Comparison of ENCODE assay signal across 9 cellular contexts in genomic region chr2:20430461-20431302, GRCh38. TPM values are rescaled to one million over a fixed set of nuclear protein-coding genes. Genes with fewer than 3 reads are reported as not detected.
DNase-seq lines count a peak whose midpoint lies in the region; ATAC-seq and TF ChIP-seq lines count a peak whose summit lies in the region.
"Had no signal": no experiment of that assay in that cellular context is flagged by ENCODE, and none has a peak within 500 bp of the region (broad histone marks: within the 10 kb centered on the region; RNA-seq: fewer than 3 reads in every experiment).

No MANE protein-coding gene starts in this region.

- H3K4me3 ChIP-seq in gastrocnemius medialis = no peak overlapping the region

- no peak for TF ChIP-seq CTCF in gastrocnemius medialis (IDR thresholded peaks at IDR 0.05 in 4 of 5, conservative IDR thresholded peaks at IDR 0.05 in 1 of 5)

- H3K27me3 ChIP-seq in gastrocnemius medialis = no peaks in the 10 kb centered on the region

- intact Hi-C loops in activated CD4-positive, alpha-beta T cell treated with anti-CD3 and anti-CD28 coated beads for 36 hours (cut with DNase I, micrococcal nuclease) = loop anchor here (1.0 kb wide), 1 partner anchor 65 kb away; no protein-coding TSS in a partner anchor
- intact Hi-C loops in gastrocnemius medialis (cut with DNase I; ENCODE audit: low total_unique reads) = loop anchor here (5.0 kb wide), 1 partner anchor 33 kb away; no protein-coding TSS in a partner anchor

- no peaks in the 10 kb centered on the region for H3K36me3 ChIP-seq in gastrocnemius medialis

- H3K4me1 Mint-ChIP-seq in activated CD4-positive, alpha-beta T cell treated with anti-CD3 and anti-CD28 coated beads for 36 hours = peaks cover 11% of the 10 kb centered on the region
- peaks cover 8% of the 10 kb centered on the region for H3K4me1 Mint-ChIP-seq in activated CD4-positive, alpha-beta T cell treated with anti-CD3 and anti-CD28 coated beads, Interleukin-2, amount 10 ng/mL, durations not matched to agents 7 days and 5 days
- H3K4me1 Mint-ChIP-seq in activated naive CD8-positive, alpha-beta T cell treated with anti-CD3 and anti-CD28 coated beads for 36 hours = peaks cover 12% of the 10 kb centered on the region

- peak overlapping the region; percentile 55 to 71 (median 63) for H3K27ac ChIP-seq in gastrocnemius medialis

- no peaks in the 10 kb centered on the region for H3K9me3 Mint-ChIP-seq in activated CD4-positive, alpha-beta T cell treated with anti-CD3 and anti-CD28 coated beads for 36 hours (ENCODE audit: low read depth)
- H3K9me3 Mint-ChIP-seq in activated CD4-positive, alpha-beta T cell treated with anti-CD3 and anti-CD28 coated beads, Interleukin-2, amount 10 ng/mL, durations not matched to agents 7 days and 5 days = no peaks in the 10 kb centered on the region
- H3K9me3 Mint-ChIP-seq in activated naive CD8-positive, alpha-beta T cell treated with anti-CD3 and anti-CD28 coated beads for 36 hours = no peaks in the 10 kb centered on the region

- H3K36me3 Mint-ChIP-seq in activated CD4-positive, alpha-beta T cell treated with anti-CD3 and anti-CD28 coated beads for 36 hours (ENCODE audit: low read depth) = no peaks in the 10 kb centered on the region
- H3K36me3 Mint-ChIP-seq in activated CD4-positive, alpha-beta T cell treated with anti-CD3 and anti-CD28 coated beads, Interleukin-2, amount 10 ng/mL, durations not matched to agents 7 days and 5 days (ENCODE audit: low read depth) = no peaks in the 10 kb centered on the region
- no peaks in the 10 kb centered on the region for H3K36me3 Mint-ChIP-seq in activated naive CD8-positive, alpha-beta T cell treated with anti-CD3 and anti-CD28 coated beads for 36 hours

- POLR2A ChIA-PET in activated CD4-positive, alpha-beta T cell treated with anti-CD3 and anti-CD28 coated beads for 36 hours (lab: Charles Lee) = interaction anchor here (2.1 kb wide), 1 partner anchor 16 kb away, joined by 8 read pairs; the partner anchor contains the start of gene RHOB
- POLR2A ChIA-PET in activated CD4-positive, alpha-beta T cell treated with anti-CD3 and anti-CD28 coated beads, Interleukin-2, amount 10 ng/mL, durations not matched to agents 7 days and 5 days (lab: Charles Lee) = no interaction called here

- CTCF ChIA-PET in activated CD4-positive, alpha-beta T cell treated with anti-CD3 and anti-CD28 coated beads for 36 hours (lab: Charles Lee) = interaction anchor here (0.5 to 1.7 kb wide), 5 partner anchors 13 to 80 kb away, joined by 3 to 6 read pairs (median 3); partner anchors contain the start of gene RHOB
- CTCF ChIA-PET in activated CD4-positive, alpha-beta T cell treated with anti-CD3 and anti-CD28 coated beads, Interleukin-2, amount 10 ng/mL, durations not matched to agents 7 days and 5 days (lab: Charles Lee) = interaction anchor here (0.5 to 1.0 kb wide), 3 partner anchors 11 to 19 kb away, joined by 3 to 6 read pairs (median 3); no protein-coding TSS in a partner anchor

- no peak overlapping the region for H3K27ac Mint-ChIP-seq in activated CD4-positive, alpha-beta T cell treated with anti-CD3 and anti-CD28 coated beads for 36 hours
- no peak overlapping the region for H3K27ac Mint-ChIP-seq in activated CD4-positive, alpha-beta T cell treated with anti-CD3 and anti-CD28 coated beads, Interleukin-2, amount 10 ng/mL, durations not matched to agents 7 days and 5 days
- no peak overlapping the region for H3K27ac Mint-ChIP-seq in activated naive CD8-positive, alpha-beta T cell treated with anti-CD3 and anti-CD28 coated beads for 36 hours

- no peaks in the 10 kb centered on the region for H3K9me3 ChIP-seq in gastrocnemius medialis

- in situ Hi-C loops in gastrocnemius medialis (cut with MboI; ENCODE audit: low sequenced_read_pairs in 4 of 4) = loop anchor here in 1 of 4 donors (25.0 kb wide), 1 partner anchor 532 kb away; no protein-coding TSS in a partner anchor

- H3K27me3 Mint-ChIP-seq in activated CD4-positive, alpha-beta T cell treated with anti-CD3 and anti-CD28 coated beads for 36 hours = peaks cover 12% of the 10 kb centered on the region
- peaks cover 21% of the 10 kb centered on the region for H3K27me3 Mint-ChIP-seq in activated CD4-positive, alpha-beta T cell treated with anti-CD3 and anti-CD28 coated beads, Interleukin-2, amount 10 ng/mL, durations not matched to agents 7 days and 5 days
- peaks cover 4% of the 10 kb centered on the region for H3K27me3 Mint-ChIP-seq in activated naive CD8-positive, alpha-beta T cell treated with anti-CD3 and anti-CD28 coated beads for 36 hours

- no peak for TF ChIP-seq POLR2A in gastrocnemius medialis (IDR thresholded peaks at IDR 0.05)

- H3K4me3 Mint-ChIP-seq in activated CD4-positive, alpha-beta T cell treated with anti-CD3 and anti-CD28 coated beads for 36 hours = no peak overlapping the region
- no peak overlapping the region for H3K4me3 Mint-ChIP-seq in activated CD4-positive, alpha-beta T cell treated with anti-CD3 and anti-CD28 coated beads, Interleukin-2, amount 10 ng/mL, durations not matched to agents 7 days and 5 days
- H3K4me3 Mint-ChIP-seq in activated naive CD8-positive, alpha-beta T cell treated with anti-CD3 and anti-CD28 coated beads for 36 hours = no peak overlapping the region

- ATAC-seq in activated CD4-positive, alpha-beta T cell treated with anti-CD3 and anti-CD28 coated beads for 36 hours = peak; percentile 93
- ATAC-seq in HG03045 (IDR thresholded peaks at IDR 0.05; ENCODE audit: unreplicated experiment) (peak; percentile 51), gastrocnemius medialis (peak in 1 of 2 donors; percentile 50), GM18511 (IDR thresholded peaks at IDR 0.05; ENCODE audit: unreplicated experiment) (no peak)

- H3K4me1 ChIP-seq in gastrocnemius medialis = peaks cover 11 to 12% of the 10 kb centered on the region in 2 donors

- DNase-seq in activated CD4-positive, alpha-beta T cell treated with anti-CD3 and anti-CD28 coated beads for 36 hours = peak; percentile 59
- DNase-seq in activated CD4-positive, alpha-beta T cell treated with anti-CD3 and anti-CD28 coated beads, Interleukin-2, amount 10 ng/mL, durations not matched to agents 7 days and 5 days = no peak
- peak; percentile 36 for DNase-seq in activated naive CD8-positive, alpha-beta T cell treated with anti-CD3 and anti-CD28 coated beads for 36 hours
- DNase-seq in gastrocnemius medialis = no peak
- no peak for DNase-seq in NCI-H524 (lab: John Stamatoyannopoulos, UW)
- no peak for DNase-seq in NOMO-1 treated with DMSO at 0.1 percent for 48 hours (lab: John Stamatoyannopoulos, UW; ENCODE audit: unreplicated experiment)
- DNase-seq: NCI-H146 had no signal

RNA-seq across cellular contexts. Expression of gene RHOB, which starts 16.2 kb away (rescaled TPM):
- 1 to 10 TPM; 7.5 TPM for total RNA-seq in activated CD4-positive, alpha-beta T cell treated with anti-CD3 and anti-CD28 coated beads for 36 hours
- total RNA-seq in activated CD4-positive, alpha-beta T cell treated with anti-CD3 and anti-CD28 coated beads, Interleukin-2, amount 10 ng/mL, durations not matched to agents 7 days and 5 days = under 1 TPM; 0.52 to 0.67 TPM
- 10 to 100 TPM; 13.4 to 13.7 TPM for total RNA-seq in activated naive CD8-positive, alpha-beta T cell treated with anti-CD3 and anti-CD28 coated beads for 36 hours
- total RNA-seq in gastrocnemius medialis = 1,000 to 10,000 TPM in 2 of 4 donors, 100 to 1,000 TPM in 2; 696 to 1,267 (median 1,094) TPM

Comparison
In these comparisons a context has a peak if more than half of its experiments do, and no peak if none do; other contexts are left out.
1. DNase-seq: peak in activated CD4-positive, alpha-beta T cell treated with anti-CD3 and anti-CD28 coated beads for 36 hours (single experiment) and activated naive CD8-positive, alpha-beta T cell treated with anti-CD3 and anti-CD28 coated beads for 36 hours (single experiment); none in activated CD4-positive, alpha-beta T cell treated with anti-CD3 and anti-CD28 coated beads, Interleukin-2, amount 10 ng/mL, durations not matched to agents 7 days and 5 days (single experiment), gastrocnemius medialis (0 of 2), NCI-H524 (0 of 2) and NOMO-1 treated with DMSO at 0.1 percent for 48 hours (single experiment).
2. RNA of gene RHOB, which starts 16.2 kb away (total RNA-seq): 696 to 1,267 TPM in gastrocnemius medialis; 13.4 to 13.7 TPM in activated naive CD8-positive, alpha-beta T cell treated with anti-CD3 and anti-CD28 coated beads for 36 hours, 7.5 TPM in activated CD4-positive, alpha-beta T cell treated with anti-CD3 and anti-CD28 coated beads for 36 hours and 0.52 to 0.67 TPM in activated CD4-positive, alpha-beta T cell treated with anti-CD3 and anti-CD28 coated beads, Interleukin-2, amount 10 ng/mL, durations not matched to agents 7 days and 5 days; every median in the first group is over 10 times any median in the second.